ENCODE assay signal across 8 cellular contexts in the genomic region with DNA sequence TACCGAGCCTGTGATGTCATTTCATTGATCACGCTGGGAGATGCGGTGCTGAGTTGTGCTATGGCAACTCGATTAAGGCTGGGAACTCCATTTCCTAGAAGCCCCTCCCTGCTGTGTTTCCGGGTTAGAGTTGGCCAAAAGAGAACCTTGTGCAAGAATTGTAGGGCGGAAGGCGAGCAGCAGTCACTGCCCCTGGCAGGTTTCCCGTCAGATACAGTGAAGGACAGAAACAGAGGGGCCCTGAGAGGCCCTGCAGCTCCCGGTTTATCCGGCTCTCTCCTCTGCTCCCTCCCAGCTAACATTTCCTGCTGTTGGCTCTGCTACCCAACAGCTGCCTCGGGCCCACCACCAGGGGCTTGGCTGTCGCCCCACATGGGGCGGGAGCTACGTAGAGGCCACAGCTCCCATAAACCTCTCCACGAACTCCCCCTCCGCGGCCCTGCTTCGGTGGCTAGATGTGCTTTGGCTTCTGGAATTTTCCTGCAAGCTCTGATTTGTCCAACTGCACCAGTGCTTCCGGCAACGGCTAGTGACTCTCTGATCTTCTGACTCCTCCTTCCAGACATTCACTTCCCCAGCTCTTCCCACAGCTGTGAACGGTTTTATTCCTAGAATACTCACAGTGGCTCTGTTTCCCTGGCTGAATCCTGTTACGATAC.
DNase-seq lines count a peak whose midpoint lies in the region; ATAC-seq and TF ChIP-seq lines count a peak whose summit lies in the region.

No MANE protein-coding gene starts in this region.

- H3K27me3 ChIP-seq in gastroesophageal sphincter: no peaks in the 10 kb centered on the region
- H3K27me3 ChIP-seq in neutrophil: no peaks in the 10 kb centered on the region
- no peaks in the 10 kb centered on the region for H3K27me3 ChIP-seq in testis

- peaks cover 0 to 15% (median 0%) of the 10 kb centered on the region in 3 donors for H3K4me1 ChIP-seq in gastroesophageal sphincter
- peaks cover 22 to 27% of the 10 kb centered on the region in 2 experiments for H3K4me1 ChIP-seq in neutrophil (ENCODE audit: control insufficient read depth in 1 of 2, insufficient read depth in 1 of 2, low read depth in 1 of 2, low read length in 1 of 2)
- H3K4me1 ChIP-seq in testis: no peaks in the 10 kb centered on the region

- H3K9me3 ChIP-seq in gastroesophageal sphincter: no peaks in the 10 kb centered on the region
- H3K9me3 ChIP-seq in neutrophil: no peaks in the 10 kb centered on the region
- H3K9me3 ChIP-seq in testis: no peaks in the 10 kb centered on the region

- intact Hi-C loops in testis (cut with DNase I; ENCODE audit: low total_unique reads): no loop called here

- no peak for TF ChIP-seq CTCF in gastroesophageal sphincter (IDR thresholded peaks at IDR 0.05)
- TF ChIP-seq CTCF in neutrophil (IDR thresholded peaks at IDR 0.05): no peak
- TF ChIP-seq CTCF in testis (IDR thresholded peaks at IDR 0.05): no peak

- DNase-seq in activated gamma-delta T cell treated with Interleukin-2 at 50 U/mL for 16 hours: peak; percentile 29
- DNase-seq in activated gamma-delta T cell (lab: John Stamatoyannopoulos, UW): no peak
- DNase-seq in SIG-M5 (lab: John Stamatoyannopoulos, UW): peak; percentile 29
- peak; percentile 75 for DNase-seq in activated naive CD4-positive, alpha-beta T cell treated with anti-CD3 and anti-CD28 coated beads, Interleukin-2, amount 10 ng/mL, durations not matched to agents 7 days and 5 days
- DNase-seq in testis: peak; percentile 83

- peak overlapping the region; percentile 67 for H3K4me3 Mint-ChIP-seq in activated naive CD4-positive, alpha-beta T cell treated with anti-CD3 and anti-CD28 coated beads, Interleukin-2, amount 10 ng/mL, durations not matched to agents 7 days and 5 days

- ATAC-seq in gastroesophageal sphincter (peak; percentile 93), GM21717 (IDR thresholded peaks at IDR 0.05; ENCODE audit: unreplicated experiment) (no peak)

- no peaks in the 10 kb centered on the region for H3K9me3 Mint-ChIP-seq in activated naive CD4-positive, alpha-beta T cell treated with anti-CD3 and anti-CD28 coated beads, Interleukin-2, amount 10 ng/mL, durations not matched to agents 7 days and 5 days

- H3K36me3 ChIP-seq in gastroesophageal sphincter (no peaks in the 10 kb centered on the region), neutrophil (no peaks in the 10 kb centered on the region), testis (ENCODE audit: low read depth, missing control alignments) (no peaks in the 10 kb centered on the region)

- TF ChIP-seq EP300 in gastroesophageal sphincter (IDR thresholded peaks at IDR 0.05): no peak

- H3K27me3 Mint-ChIP-seq in activated naive CD4-positive, alpha-beta T cell treated with anti-CD3 and anti-CD28 coated beads, Interleukin-2, amount 10 ng/mL, durations not matched to agents 7 days and 5 days: peaks cover 17% of the 10 kb centered on the region

- H3K4me1 Mint-ChIP-seq in activated naive CD4-positive, alpha-beta T cell treated with anti-CD3 and anti-CD28 coated beads, Interleukin-2, amount 10 ng/mL, durations not matched to agents 7 days and 5 days: peaks cover 29% of the 10 kb centered on the region

- WGBS in gastroesophageal sphincter (ENCODE audit: low coverage in 1 of 2), 2 donors: 2 to 18% methylated on average over 9 to 15 of the region's 22 CpGs
- WGBS in testis, 2 donors: 0 to 2% methylated on average over 17 to 19 of the region's 22 CpGs

- no peak for TF ChIP-seq POLR2A in gastroesophageal sphincter (IDR thresholded peaks at IDR 0.05)
- no peak for TF ChIP-seq POLR2A in testis (IDR thresholded peaks at IDR 0.05)

- H3K36me3 Mint-ChIP-seq in activated naive CD4-positive, alpha-beta T cell treated with anti-CD3 and anti-CD28 coated beads, Interleukin-2, amount 10 ng/mL, durations not matched to agents 7 days and 5 days: no peaks in the 10 kb centered on the region

- CTCF ChIA-PET in activated naive CD4-positive, alpha-beta T cell treated with anti-CD3 and anti-CD28 coated beads, Interleukin-2, amount 10 ng/mL, durations not matched to agents 7 days and 5 days (lab: Charles Lee): interaction anchor here (0.8 kb wide), 1 partner anchor 12 kb away, joined by 3 read pairs; no protein-coding TSS in a partner anchor

- H3K27ac ChIP-seq in gastroesophageal sphincter: peak overlapping the region; percentile 14 to 84 (median 76)
- peak overlapping the region; percentile 89 for H3K27ac ChIP-seq in neutrophil
- peak overlapping the region; percentile 70 to 88 for H3K27ac ChIP-seq in testis

- H3K4me3 ChIP-seq in gastroesophageal sphincter (peak overlapping the region; percentile 1 to 40), neutrophil (ENCODE audit: low read depth in 1 of 2, low read length in 1 of 2) (peak overlapping the region; percentile 49 to 50), testis (peak overlapping the region in 1 of 2 donors; percentile 34)

- H3K27ac Mint-ChIP-seq in activated naive CD4-positive, alpha-beta T cell treated with anti-CD3 and anti-CD28 coated beads, Interleukin-2, amount 10 ng/mL, durations not matched to agents 7 days and 5 days: peak overlapping the region; percentile 87
